In the genomic region with DNA sequence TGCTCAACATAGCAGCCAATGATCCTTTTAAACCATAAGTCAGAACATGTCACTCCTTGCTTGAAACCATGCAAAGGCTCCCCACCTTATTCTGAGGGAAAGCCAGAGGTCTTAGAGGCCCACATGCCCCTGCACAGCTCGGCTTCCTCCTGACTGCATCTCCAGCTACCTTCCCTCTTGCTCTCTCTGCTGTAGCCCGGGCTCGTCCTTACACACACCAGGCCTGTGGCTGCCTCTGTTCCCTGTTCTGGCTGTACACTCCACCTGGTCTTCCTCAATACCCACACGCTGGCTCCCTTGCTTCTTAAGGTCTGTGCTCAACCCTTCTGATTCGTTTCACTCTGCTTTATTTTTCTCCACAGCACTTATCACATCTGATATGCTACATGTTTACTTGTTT, we compare ENCODE assay signal across 28 cellular contexts.
DNase-seq lines count a peak whose midpoint lies in the region; ATAC-seq, FAIRE-seq and TF ChIP-seq lines count a peak whose summit lies in the region.
"Had no signal": no experiment of that assay in that cellular context is flagged by ENCODE, and none has a peak within 500 bp of the region (broad histone marks: within the 10 kb centered on the region; RNA-seq: fewer than 3 reads in every experiment).

No MANE protein-coding gene starts in this region.

- H3K27me3 Mint-ChIP-seq in activated naive CD4-positive, alpha-beta T cell treated with anti-CD3 and anti-CD28 coated beads, Interleukin-2, amount 50 U/mL, for 24 hours, result no peaks in the 10 kb centered on the region
- no peaks in the 10 kb centered on the region for H3K27me3 Mint-ChIP-seq in activated naive CD4-positive, alpha-beta T cell treated with anti-CD3 and anti-CD28 coated beads for 36 hours (ENCODE audit: low read depth)
- H3K27me3 Mint-ChIP-seq in stimulated activated naive CD8-positive, alpha-beta T cell treated with anti-CD3 and anti-CD28 coated beads, Interleukin-15, amount 100 ng/mL, for 72 hours, result peaks cover 16% of the 10 kb centered on the region

- H3K27ac ChIP-seq in Panc1 (ENCODE audit: low read length), result no peak overlapping the region
- H3K27ac ChIP-seq in H1 (ENCODE audit: low read depth, low read length), result no peak overlapping the region
- H3K27ac ChIP-seq: PC-9 had no signal

- in situ Hi-C loops in Panc1 (cut with HindIII; ENCODE audit: low pct_unique_long_range_greater_than_20kb, low sequenced_read_pairs), result no loop called here

- peaks cover 3% of the 10 kb centered on the region for H3K4me1 Mint-ChIP-seq in activated naive CD4-positive, alpha-beta T cell treated with anti-CD3 and anti-CD28 coated beads, Interleukin-2, amount 50 U/mL, for 24 hours
- H3K4me1 Mint-ChIP-seq in activated naive CD4-positive, alpha-beta T cell treated with anti-CD3 and anti-CD28 coated beads for 36 hours (ENCODE audit: low read depth), result peaks cover 6% of the 10 kb centered on the region
- peaks cover 17% of the 10 kb centered on the region for H3K4me1 Mint-ChIP-seq in stimulated activated effector memory CD8-positive, alpha-beta T cell treated with anti-CD3 and anti-CD28 coated beads, Interleukin-12 subunit alpha, Interleukin-12 subunit beta, amount 100 ng/mL, for 72 hours
- peaks cover 3% of the 10 kb centered on the region for H3K4me1 Mint-ChIP-seq in stimulated activated naive CD8-positive, alpha-beta T cell treated with anti-CD3 and anti-CD28 coated beads, Interleukin-15, amount 100 ng/mL, for 72 hours

- TF ChIP-seq CTCF in Panc1 (IDR thresholded peaks at IDR 0.05) (no peak), H1 (IDR thresholded peaks at IDR 0.05; ENCODE audit: control extremely low read depth in 1 of 3, insufficient read depth in 1 of 3, low read depth in 1 of 3, low read length in 3 of 3) (no peak)

- CTCF ChIA-PET in activated naive CD4-positive, alpha-beta T cell treated with anti-CD3 and anti-CD28 coated beads for 36 hours (lab: Charles Lee), result no interaction called here
- CTCF ChIA-PET in Panc1 (lab: Charles Lee) (no interaction called here), H1 (lab: Charles Lee; ENCODE audit: partially characterized antibody) (no interaction called here)

- H4K91ac ChIP-seq in H1 (replicated peaks; ENCODE audit: insufficient read length, low read length), result no peak overlapping the region

- H3K4me1 ChIP-seq in Panc1 (ENCODE audit: control insufficient read depth, insufficient read depth, low read length), result peaks cover 4% of the 10 kb centered on the region
- H3K4me1 ChIP-seq in H1 (replicated peaks in 1 of 4; ENCODE audit: control insufficient read depth in 3 of 4, insufficient read depth in 4 of 4, low read length in 3 of 4), result no peaks in the 10 kb centered on the region
- H3K4me1 ChIP-seq: BE2C had no signal

- intact Hi-C loops in activated naive CD4-positive, alpha-beta T cell treated with anti-CD3 and anti-CD28 coated beads for 36 hours (cut with micrococcal nuclease), result loop anchor here (10.0 kb wide), 1 partner anchor 748 kb away; no protein-coding TSS in a partner anchor
- intact Hi-C loops in Panc1 (cut with micrococcal nuclease; ENCODE audit: unreplicated experiment), result no loop called here

- no peak overlapping the region for H3K4me3 Mint-ChIP-seq in activated naive CD4-positive, alpha-beta T cell treated with anti-CD3 and anti-CD28 coated beads, Interleukin-2, amount 50 U/mL, for 24 hours
- no peak overlapping the region for H3K4me3 Mint-ChIP-seq in activated naive CD4-positive, alpha-beta T cell treated with anti-CD3 and anti-CD28 coated beads for 36 hours
- peak overlapping the region; percentile 33 for H3K4me3 Mint-ChIP-seq in stimulated activated effector memory CD8-positive, alpha-beta T cell treated with anti-CD3 and anti-CD28 coated beads, Interleukin-12 subunit alpha, Interleukin-12 subunit beta, amount 100 ng/mL, for 72 hours
- no peak overlapping the region for H3K4me3 Mint-ChIP-seq in stimulated activated naive CD8-positive, alpha-beta T cell treated with anti-CD3 and anti-CD28 coated beads, Interleukin-15, amount 100 ng/mL, for 72 hours
- H3K4me3 Mint-ChIP-seq: CD14-positive monocyte, IgD-negative memory B cell had no signal

- no peaks in the 10 kb centered on the region for H4K20me1 ChIP-seq in H1 (replicated peaks in 1 of 2; ENCODE audit: control insufficient read depth in 1 of 2, insufficient read depth in 2 of 2, low read length in 2 of 2)

- H2BK120ac ChIP-seq in H1 (replicated peaks; ENCODE audit: low read depth, low read length), result no peak overlapping the region

- 75% methylated on average over 5 of the region's 5 CpGs; no CpG with 5 or more reads in 1 of the 2 experiments for WGBS in H1 (ENCODE audit: extremely low coverage in 1 of 2, insufficient coverage in 1 of 2, insufficient read length in 1 of 2, insufficient replicate concordance in 2 of 2, low coverage in 1 of 2, low lambda C conversion rate in 2 of 2, missing lambda C conversion rate in 1 of 2), 2 experiments

- no peak overlapping the region for H3K4ac ChIP-seq in H1 (replicated peaks; ENCODE audit: insufficient read length, low read depth, low read length)

- H3K9ac ChIP-seq in H1 (replicated peaks in 1 of 4; ENCODE audit: extremely low read depth in 1 of 4, low read depth in 3 of 4, low read length in 3 of 4), result no peak overlapping the region

- POLR2A ChIA-PET in Panc1 (lab: Charles Lee), result no interaction called here
- POLR2A ChIA-PET in H1 (lab: Charles Lee; ENCODE audit: partially characterized antibody), result no interaction called here

- TF ChIP-seq EP300 in H1 (IDR thresholded peaks at IDR 0.05; ENCODE audit: borderline replicate concordance in 1 of 2, low read depth in 2 of 2, low read length in 2 of 2), result no peak

- H2AK5ac ChIP-seq in H1 (ENCODE audit: low read depth, low read length), result no peak overlapping the region

- peak; percentile 41; the same call in 1 of the 2 replicates for ATAC-seq in Panc1
- no peak for ATAC-seq in stimulated activated effector memory CD8-positive, alpha-beta T cell treated with anti-CD3 and anti-CD28 coated beads, Interleukin-12 subunit alpha, Interleukin-12 subunit beta, amount 100 ng/mL, for 72 hours
- ATAC-seq in GM21515 (IDR thresholded peaks at IDR 0.05; ENCODE audit: unreplicated experiment), result no peak
- ATAC-seq in stimulated activated naive CD8-positive, alpha-beta T cell treated with anti-CD3 and anti-CD28 coated beads, Interleukin-15, amount 100 ng/mL, for 72 hours, result no peak

- H3K4me2 ChIP-seq in H1 (ENCODE audit: insufficient read depth in 1 of 2, low read depth in 2 of 2, low read length in 2 of 2), result no peak overlapping the region
- H3K4me2 ChIP-seq: PC-9 had no signal

- H3K18ac ChIP-seq in H1 (ENCODE audit: extremely low read depth, low read length), result no peak overlapping the region

- no peak for DNase-seq in activated naive CD4-positive, alpha-beta T cell treated with anti-CD3 and anti-CD28 coated beads for 36 hours
- DNase-seq in Panc1 (ENCODE audit: low read depth, low spot score), result no peak
- DNase-seq in H1 (ENCODE audit: low read depth in 1 of 2, low spot score in 2 of 2), result no peak
- DNase-seq in stimulated activated effector memory CD8-positive, alpha-beta T cell treated with anti-CD3 and anti-CD28 coated beads, Interleukin-12 subunit alpha, Interleukin-12 subunit beta, amount 100 ng/mL, for 72 hours (ENCODE audit: low spot score in 2 of 2), result no peak
- DNase-seq in stimulated activated naive CD8-positive, alpha-beta T cell treated with anti-CD3 and anti-CD28 coated beads, Interleukin-15, amount 100 ng/mL, for 72 hours, result no peak
- DNase-seq in NCI-H82 treated with DMSO at 0.1 percent for 48 hours (lab: John Stamatoyannopoulos, UW; ENCODE audit: unreplicated experiment), result no peak
- DNase-seq: 8988T; ACHN; BE2C; COR-L47; GOT3; HCEC 1CT; NCI-H1048; NCI-H1417; NCI-H187; NCI-H2081 treated with DMSO at 0.1 percent for 48 hours; NCI-H2171; NCI-H226; NCI-H510A treated with DMSO at 0.1 percent for 48 hours; NCI-H748 treated with DMSO at 0.1 percent for 48 hours; NK-92 treated with Interleukin-12 subunit alpha and Interleukin-12 subunit beta, amount 100 ng/mL, for 24 hours; PC-9; SHP77 treated with DMSO at 0.1 percent for 48 hours had no signal

- H3K36me3 Mint-ChIP-seq in activated naive CD4-positive, alpha-beta T cell treated with anti-CD3 and anti-CD28 coated beads, Interleukin-2, amount 50 U/mL, for 24 hours, result peaks cover 1% of the 10 kb centered on the region
- no peaks in the 10 kb centered on the region for H3K36me3 Mint-ChIP-seq in activated naive CD4-positive, alpha-beta T cell treated with anti-CD3 and anti-CD28 coated beads for 36 hours (ENCODE audit: low read depth)
- no peaks in the 10 kb centered on the region for H3K36me3 Mint-ChIP-seq in stimulated activated effector memory CD8-positive, alpha-beta T cell treated with anti-CD3 and anti-CD28 coated beads, Interleukin-12 subunit alpha, Interleukin-12 subunit beta, amount 100 ng/mL, for 72 hours
- H3K36me3 Mint-ChIP-seq: IgD-negative memory B cell had no signal

- H3K36me3 ChIP-seq in Panc1 (ENCODE audit: control insufficient read depth, insufficient read depth, low read length) (no peaks in the 10 kb centered on the region), H1 (ENCODE audit: control insufficient read depth in 2 of 4, insufficient read depth in 4 of 4, low read length in 3 of 4) (no peaks in the 10 kb centered on the region)
- H3K36me3 ChIP-seq: BE2C had no signal

- H3K27ac Mint-ChIP-seq in activated naive CD4-positive, alpha-beta T cell treated with anti-CD3 and anti-CD28 coated beads, Interleukin-2, amount 50 U/mL, for 24 hours, result peak overlapping the region; percentile 57
- no peak overlapping the region for H3K27ac Mint-ChIP-seq in activated naive CD4-positive, alpha-beta T cell treated with anti-CD3 and anti-CD28 coated beads for 36 hours
- no peak overlapping the region for H3K27ac Mint-ChIP-seq in stimulated activated effector memory CD8-positive, alpha-beta T cell treated with anti-CD3 and anti-CD28 coated beads, Interleukin-12 subunit alpha, Interleukin-12 subunit beta, amount 100 ng/mL, for 72 hours
- no peak overlapping the region for H3K27ac Mint-ChIP-seq in stimulated activated naive CD8-positive, alpha-beta T cell treated with anti-CD3 and anti-CD28 coated beads, Interleukin-15, amount 100 ng/mL, for 72 hours
- H3K27ac Mint-ChIP-seq: CD14-positive monocyte, IgD-negative memory B cell had no signal

- no peaks in the 10 kb centered on the region for H3K9me3 Mint-ChIP-seq in activated naive CD4-positive, alpha-beta T cell treated with anti-CD3 and anti-CD28 coated beads, Interleukin-2, amount 50 U/mL, for 24 hours
- no peaks in the 10 kb centered on the region for H3K9me3 Mint-ChIP-seq in activated naive CD4-positive, alpha-beta T cell treated with anti-CD3 and anti-CD28 coated beads for 36 hours
- no peaks in the 10 kb centered on the region for H3K9me3 Mint-ChIP-seq in stimulated activated effector memory CD8-positive, alpha-beta T cell treated with anti-CD3 and anti-CD28 coated beads, Interleukin-12 subunit alpha, Interleukin-12 subunit beta, amount 100 ng/mL, for 72 hours
- H3K9me3 Mint-ChIP-seq in stimulated activated naive CD8-positive, alpha-beta T cell treated with anti-CD3 and anti-CD28 coated beads, Interleukin-15, amount 100 ng/mL, for 72 hours, result peaks cover 0 to 8% of the 10 kb centered on the region in 2 donors

- no peak for FAIRE-seq in H1 (lab: Jason Lieb, UNC)
- FAIRE-seq: G401.6 had no signal

- no TSS peak for BruUV-seq in Panc1 (replicated peaks; lab: Mats Ljungman, UMichigan)

- no peak overlapping the region for H2BK20ac ChIP-seq in H1 (ENCODE audit: low read length)

- no peaks in the 10 kb centered on the region for H3K9me3 ChIP-seq in Panc1 (ENCODE audit: control insufficient read depth, insufficient read depth, low read depth, low read length)
- no peaks in the 10 kb centered on the region for H3K9me3 ChIP-seq in H1 (ENCODE audit: insufficient read depth in 2 of 2, low read depth in 1 of 2, low read length in 1 of 2)
- H3K9me3 ChIP-seq: BE2C had no signal

- H3K79me1 ChIP-seq in H1 (ENCODE audit: low read depth, low read length), result no peaks in the 10 kb centered on the region

- H3K14ac ChIP-seq in H1 (ENCODE audit: insufficient read length), result no peak overlapping the region

- H4K8ac ChIP-seq in H1 (ENCODE audit: extremely low read depth, insufficient read depth, low read length), result no peak overlapping the region; the same call in 1 of the 2 replicates

- H2BK12ac ChIP-seq in H1 (ENCODE audit: low read depth, low read length), result no peak overlapping the region

- no peaks in the 10 kb centered on the region for H3K23me2 ChIP-seq in H1 (ENCODE audit: low read depth, low read length)

- H3K4me3 ChIP-seq in Panc1 (ENCODE audit: low read depth in 2 of 2, low read length in 2 of 2), result no peak overlapping the region
- no peak overlapping the region for H3K4me3 ChIP-seq in H1 (ENCODE audit: extremely low read depth in 1 of 4, insufficient read depth in 2 of 4, low read depth in 3 of 4, low read length in 4 of 4)
- H3K4me3 ChIP-seq: PC-9 had no signal

- H2BK5ac ChIP-seq in H1 (ENCODE audit: low read depth, low read length), result no peak overlapping the region

- H2BK15ac ChIP-seq in H1 (ENCODE audit: low read length), result no peak overlapping the region

- TF ChIP-seq POLR2A in H1 (IDR thresholded peaks at IDR 0.05; ENCODE audit: control extremely low read depth in 1 of 2, low read depth in 2 of 2, low read length in 2 of 2), result no peak

- H3K79me2 ChIP-seq in H1 (ENCODE audit: control insufficient read depth in 1 of 2, insufficient read depth in 2 of 2, low read length in 2 of 2), result no peaks in the 10 kb centered on the region

- H3K27me3 ChIP-seq in Panc1 (ENCODE audit: control insufficient read depth, insufficient read depth, low read length), result no peaks in the 10 kb centered on the region
- H3K27me3 ChIP-seq in H1 (replicated peaks in 1 of 4; ENCODE audit: control insufficient read depth in 3 of 4, extremely low read depth in 1 of 4, insufficient read depth in 3 of 4, low read length in 3 of 4), result no peaks in the 10 kb centered on the region
- H3K27me3 ChIP-seq: BE2C had no signal

- TF ChIP-seq RAD21 in H1 (IDR thresholded peaks at IDR 0.05 in 1 of 2, conservative IDR thresholded peaks at IDR 0.05 in 1 of 2; ENCODE audit: low read depth in 2 of 2, low read length in 2 of 2), result no peak

- no peak overlapping the region for H3K23ac ChIP-seq in H1 (ENCODE audit: insufficient read length)

- H2AFZ ChIP-seq in H1 (ENCODE audit: low read length), result peak overlapping the region; percentile 53; the same call in 1 of the 2 replicates
- H2AFZ ChIP-seq: PC-9 had no signal

- no peak overlapping the region for H3K56ac ChIP-seq in H1 (replicated peaks; ENCODE audit: insufficient read length, low read depth, low read length)

- H4K5ac ChIP-seq in H1 (ENCODE audit: insufficient read length, low read depth, low read length), result no peak overlapping the region
